Comparison of ENCODE assay signal across 9 cellular contexts in genomic region chr20:32034581-32035397, GRCh38. TPM values are rescaled to one million over a fixed set of nuclear protein-coding genes. Genes with fewer than 3 reads are reported as not detected.
DNase-seq lines count a peak whose midpoint lies in the region; ATAC-seq and TF ChIP-seq lines count a peak whose summit lies in the region.
"Had no signal": no experiment of that assay in that cellular context is flagged by ENCODE, and none has a peak within 500 bp of the region (broad histone marks: within the 10 kb centered on the region; RNA-seq: fewer than 3 reads in every experiment).

No MANE protein-coding gene starts in this region.

- no peak for DNase-seq in stimulated activated naive CD8-positive, alpha-beta T cell treated with anti-CD3 and anti-CD28 coated beads, Interleukin-15, amount 100 ng/mL, for 72 hours
- DNase-seq in stimulated activated naive CD8-positive, alpha-beta T cell treated with anti-CD3 and anti-CD28 coated beads, Interleukin-15, Interleukin-2, amounts not matched to agents 100 U/mL and 50 U/mL, for 24 hours: no peak
- no peak for DNase-seq in Panc1 (ENCODE audit: low read depth, low spot score)
- peak; percentile 40 for DNase-seq in germinal center (ENCODE audit: low spot score)
- DNase-seq in islet precursor cell: no peak
- no peak for DNase-seq in stimulated activated CD4-positive, alpha-beta T cell treated with anti-CD3 and anti-CD28 coated beads, Interleukin-4, amount 100 ng/mL, for 24 hours
- DNase-seq in ACHN: no peak
- DNase-seq: NCI-H2107 had no signal

- no peaks in the 10 kb centered on the region for H3K9me3 ChIP-seq in Panc1 (ENCODE audit: control insufficient read depth, insufficient read depth, low read depth, low read length)

- no peak overlapping the region for H3K4me3 Mint-ChIP-seq in stimulated activated naive CD8-positive, alpha-beta T cell treated with anti-CD3 and anti-CD28 coated beads, Interleukin-15, amount 100 ng/mL, for 72 hours

- ATAC-seq in stimulated activated naive CD8-positive, alpha-beta T cell treated with anti-CD3 and anti-CD28 coated beads, Interleukin-15, amount 100 ng/mL, for 72 hours: peak; percentile 55
- no peak for ATAC-seq in stimulated activated naive CD8-positive, alpha-beta T cell treated with anti-CD3 and anti-CD28 coated beads, Interleukin-15, Interleukin-2, amounts not matched to agents 100 U/mL and 50 U/mL, for 24 hours
- ATAC-seq in Panc1: peak; percentile 39; the same call in 1 of the 2 replicates
- ATAC-seq in GM21360 (IDR thresholded peaks at IDR 0.05; ENCODE audit: unreplicated experiment): no peak

- peaks cover 9% of the 10 kb centered on the region; the same call in 1 of the 2 replicates for H3K4me1 ChIP-seq in Panc1 (ENCODE audit: control insufficient read depth, insufficient read depth, low read length)

- H3K27me3 ChIP-seq in Panc1 (ENCODE audit: control insufficient read depth, insufficient read depth, low read length): no peaks in the 10 kb centered on the region; the same call in 1 of the 2 replicates

- in situ Hi-C loops in Panc1 (cut with HindIII; ENCODE audit: low pct_unique_long_range_greater_than_20kb, low sequenced_read_pairs): no loop called here
- in situ Hi-C loops in ACHN (cut with HindIII; ENCODE audit: low pct_ligation_motif_present, low pct_unique_long_range_greater_than_20kb, low sequenced_read_pairs): no loop called here

- peaks cover 69% of the 10 kb centered on the region for H3K27me3 Mint-ChIP-seq in stimulated activated naive CD8-positive, alpha-beta T cell treated with anti-CD3 and anti-CD28 coated beads, Interleukin-15, amount 100 ng/mL, for 72 hours

- CTCF ChIA-PET in Panc1 (lab: Charles Lee): interaction anchor here (0.5 to 2.8 kb wide), 5 partner anchors 44 to 183 kb away, joined by 3 to 13 read pairs (median 4); no protein-coding TSS in a partner anchor

- no peak overlapping the region for H3K4me3 ChIP-seq in Panc1 (ENCODE audit: low read depth in 2 of 2, low read length in 2 of 2)

- intact Hi-C loops in Panc1 (cut with micrococcal nuclease; ENCODE audit: unreplicated experiment): loop anchor here (5.0 kb wide), 3 partner anchors 38 to 82 kb away; partner anchors contain the start of gene PDRG1

- no peak overlapping the region for H3K27ac Mint-ChIP-seq in stimulated activated naive CD8-positive, alpha-beta T cell treated with anti-CD3 and anti-CD28 coated beads, Interleukin-15, amount 100 ng/mL, for 72 hours

- no peaks in the 10 kb centered on the region for H3K36me3 ChIP-seq in Panc1 (ENCODE audit: control insufficient read depth, insufficient read depth, low read length)

- no peaks in the 10 kb centered on the region for H3K9me3 Mint-ChIP-seq in stimulated activated naive CD8-positive, alpha-beta T cell treated with anti-CD3 and anti-CD28 coated beads, Interleukin-15, amount 100 ng/mL, for 72 hours

- POLR2A ChIA-PET in Panc1 (lab: Charles Lee): interaction anchor here (0.8 kb wide), 1 partner anchor 57 kb away, joined by 5 read pairs; no protein-coding TSS in a partner anchor

- BruUV-seq in Panc1 (replicated peaks; lab: Mats Ljungman, UMichigan): no TSS peak

- H3K4me1 Mint-ChIP-seq in stimulated activated naive CD8-positive, alpha-beta T cell treated with anti-CD3 and anti-CD28 coated beads, Interleukin-15, amount 100 ng/mL, for 72 hours: peaks cover 12% of the 10 kb centered on the region

- TF ChIP-seq CTCF in Panc1 (IDR thresholded peaks at IDR 0.05): peak; percentile 79

- H3K27ac ChIP-seq in Panc1 (ENCODE audit: low read length): no peak overlapping the region

RNA-seq across cellular contexts. Expression of gene HCK, which starts 17.3 kb away (rescaled TPM):
- total RNA-seq in Panc1 (2021; ENCODE audit: unreplicated experiment): 0.98 TPM
- polyA plus RNA-seq in Panc1 (2012; ENCODE audit: insufficient read length): 1.1 TPM

RNA-seq across cellular contexts. Expression of gene CCM2L, which starts 24.6 kb away (rescaled TPM):
- total RNA-seq in Panc1 (2021; ENCODE audit: unreplicated experiment): 45.4 TPM
- 25.5 TPM for polyA plus RNA-seq in Panc1 (2012; ENCODE audit: insufficient read length)

Comparison
In these comparisons a context has a peak if more than half of its experiments do, and no peak if none do; other contexts are left out.
1. ATAC-seq: peak in stimulated activated naive CD8-positive, alpha-beta T cell treated with anti-CD3 and anti-CD28 coated beads, Interleukin-15, amount 100 ng/mL, for 72 hours (single experiment) and Panc1 (single experiment); none in stimulated activated naive CD8-positive, alpha-beta T cell treated with anti-CD3 and anti-CD28 coated beads, Interleukin-15, Interleukin-2, amounts not matched to agents 100 U/mL and 50 U/mL, for 24 hours (single experiment) and GM21360 (single experiment).